ENCODE assay signal across 9 cellular contexts in the genomic region with DNA sequence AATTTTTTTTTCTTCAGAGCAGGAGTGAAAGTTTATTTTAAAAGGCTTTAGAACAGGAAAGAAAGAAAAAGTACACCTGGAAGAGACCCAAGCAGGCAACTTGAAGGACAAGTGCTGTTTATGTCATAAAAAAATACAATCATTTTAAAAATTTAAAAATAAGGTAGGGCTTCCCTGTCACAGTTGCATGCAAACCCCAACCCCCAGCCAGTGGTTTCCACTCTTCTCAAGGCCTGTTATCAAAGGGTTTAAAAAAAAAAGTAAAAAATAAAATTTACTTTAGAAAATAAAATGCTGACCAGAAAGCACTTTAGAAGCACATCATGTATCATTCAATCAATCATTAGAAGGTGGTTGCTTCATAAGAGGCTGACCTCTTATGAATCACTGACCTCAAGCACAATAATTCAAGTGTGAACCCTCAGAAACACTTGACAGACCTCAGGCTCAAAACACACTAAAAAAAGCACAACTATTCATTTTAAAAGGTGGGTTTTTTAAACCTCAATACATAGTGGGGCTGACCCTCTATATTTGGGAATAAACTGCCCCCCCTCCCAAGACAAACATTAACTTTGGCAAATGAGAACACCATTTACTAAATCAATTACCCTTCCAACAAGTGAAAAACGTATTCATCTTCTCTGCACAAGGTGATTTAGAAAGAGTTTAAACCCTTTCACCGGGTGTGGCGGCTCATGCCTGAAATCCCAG. TPM values are rescaled to one million over a fixed set of nuclear protein-coding genes. Genes with fewer than 3 reads are reported as not detected.
A peak's percentile ranks its signal among the peaks of the same experiment; 100 is the strongest.
DNase-seq lines count a peak whose midpoint lies in the region; ATAC-seq and TF ChIP-seq lines count a peak whose summit lies in the region.
"Had no signal": no experiment of that assay in that cellular context is flagged by ENCODE, and none has a peak within 500 bp of the region (broad histone marks: within the 10 kb centered on the region; RNA-seq: fewer than 3 reads in every experiment).

No MANE protein-coding gene starts in this region.

- H3K4me3 ChIP-seq in GM23338: no peak overlapping the region
- H3K4me3 ChIP-seq in SU-DHL-6 (ENCODE audit: insufficient read depth, low read length, poor library complexity, severe bottlenecking): no peak overlapping the region
- no peak overlapping the region for H3K4me3 ChIP-seq in mucosa of descending colon
- no peak overlapping the region for H3K4me3 ChIP-seq in MM.1S (ENCODE audit: low read length)

- H3K4me2 ChIP-seq in GM23338: no peak overlapping the region
- H3K4me2 ChIP-seq in SU-DHL-6 (ENCODE audit: low read depth, low read length, poor library complexity, severe bottlenecking): peak overlapping the region; percentile 33
- H3K4me2 ChIP-seq in MM.1S (ENCODE audit: low read depth, low read length): no peak overlapping the region

- H3K36me3 Mint-ChIP-seq in CD14-positive monocyte (peaks cover 0 to 18% of the 10 kb centered on the region in 2 donors), GM23338 (ENCODE audit: low read depth) (no peaks in the 10 kb centered on the region; the same call in 2 of the 3 replicates)

- peak overlapping the region; percentile 48; the same call in 1 of the 2 replicates for H3K27ac ChIP-seq in GM23338 (ENCODE audit: low read depth)
- peak overlapping the region; percentile 62 for H3K27ac ChIP-seq in SU-DHL-6 (ENCODE audit: low read depth, low read length)
- H3K27ac ChIP-seq in MM.1S (ENCODE audit: low read length): no peak overlapping the region

- H3K4me1 ChIP-seq in GM23338 (ENCODE audit: insufficient read depth) (no peaks in the 10 kb centered on the region), mucosa of descending colon (ENCODE audit: low read depth) (peaks cover 11% of the 10 kb centered on the region), MM.1S (ENCODE audit: low read length) (no peaks in the 10 kb centered on the region)

- H3K79me2 ChIP-seq in GM23338 (replicated peaks; ENCODE audit: insufficient read depth) (peaks cover 97% of the 10 kb centered on the region), SU-DHL-6 (ENCODE audit: insufficient read depth, low read length) (peaks cover 87% of the 10 kb centered on the region), MM.1S (ENCODE audit: low read length) (peaks cover 89% of the 10 kb centered on the region)

- H3K9me3 ChIP-seq in SU-DHL-6 (ENCODE audit: insufficient read depth, low read length): no peaks in the 10 kb centered on the region
- no peaks in the 10 kb centered on the region for H3K9me3 ChIP-seq in mucosa of descending colon
- H3K9me3 ChIP-seq in MM.1S (replicated peaks; ENCODE audit: insufficient read depth, low read length): no peaks in the 10 kb centered on the region

- H3K9ac ChIP-seq in SU-DHL-6 (ENCODE audit: low read length): no peak overlapping the region; the same call in 1 of the 2 replicates
- H3K9ac ChIP-seq in MM.1S (ENCODE audit: low read length): no peak overlapping the region

- no peaks in the 10 kb centered on the region for H3K27me3 ChIP-seq in GM23338 (ENCODE audit: insufficient read depth)
- H3K27me3 ChIP-seq in SU-DHL-6 (ENCODE audit: low read length): no peaks in the 10 kb centered on the region
- H3K27me3 ChIP-seq in MM.1S (replicated peaks; ENCODE audit: insufficient read depth, low read length): no peaks in the 10 kb centered on the region

- H3K4me3 Mint-ChIP-seq in CD14-positive monocyte: no peak overlapping the region
- no peak overlapping the region for H3K4me3 Mint-ChIP-seq in GM23338

- H4K20me1 ChIP-seq in GM23338 (replicated peaks; ENCODE audit: insufficient read depth): peaks cover 40% of the 10 kb centered on the region
- H4K20me1 ChIP-seq in SU-DHL-6 (ENCODE audit: low read depth, low read length): peaks cover 5% of the 10 kb centered on the region; the same call in 1 of the 2 replicates
- no peaks in the 10 kb centered on the region for H4K20me1 ChIP-seq in MM.1S (ENCODE audit: insufficient read depth, low read length)

- DNase-seq in CD14-positive monocyte (ENCODE audit: low spot score): no peak
- DNase-seq in GM23338 (ENCODE audit: low spot score): no peak
- no peak for DNase-seq in mucosa of descending colon
- no peak for DNase-seq in NK-92 (lab: John Stamatoyannopoulos, UW; ENCODE audit: unreplicated experiment)
- no peak for DNase-seq in MM.1S
- DNase-seq: amygdala had no signal

- H3F3A ChIP-seq in GM23338 (replicated peaks; ENCODE audit: low read depth) (no peaks in the 10 kb centered on the region), SU-DHL-6 (ENCODE audit: insufficient read depth) (peaks cover 29% of the 10 kb centered on the region), MM.1S (ENCODE audit: insufficient read depth, low read length) (no peaks in the 10 kb centered on the region)

- H3K4me1 Mint-ChIP-seq in CD14-positive monocyte (peaks cover 14% of the 10 kb centered on the region), GM23338 (no peaks in the 10 kb centered on the region)

- no peaks in the 10 kb centered on the region for H3K9me3 Mint-ChIP-seq in CD14-positive monocyte
- H3K9me3 Mint-ChIP-seq in GM23338: no peaks in the 10 kb centered on the region

- no peaks in the 10 kb centered on the region for H3K36me3 ChIP-seq in GM23338 (ENCODE audit: insufficient read depth)
- H3K36me3 ChIP-seq in SU-DHL-6 (ENCODE audit: low read length): no peaks in the 10 kb centered on the region
- no peaks in the 10 kb centered on the region for H3K36me3 ChIP-seq in mucosa of descending colon (ENCODE audit: low read depth)
- H3K36me3 ChIP-seq in MM.1S (replicated peaks; ENCODE audit: insufficient read depth, low read length): no peaks in the 10 kb centered on the region

- H3K9me2 ChIP-seq in GM23338 (ENCODE audit: insufficient read depth) (no peaks in the 10 kb centered on the region), SU-DHL-6 (replicated peaks; ENCODE audit: insufficient read depth, low read length) (no peaks in the 10 kb centered on the region), MM.1S (replicated peaks; ENCODE audit: insufficient read depth, low read length) (no peaks in the 10 kb centered on the region)

- H3K27me3 Mint-ChIP-seq in CD14-positive monocyte (ENCODE audit: low read depth in 3 of 3) (no peaks in the 10 kb centered on the region), GM23338 (ENCODE audit: insufficient read depth, low read depth, poor library complexity) (peaks cover 3% of the 10 kb centered on the region)

- H2AFZ ChIP-seq in GM23338: no peak overlapping the region
- no peak overlapping the region for H2AFZ ChIP-seq in SU-DHL-6 (ENCODE audit: low read depth, low read length, severe bottlenecking)
- no peak overlapping the region for H2AFZ ChIP-seq in MM.1S (ENCODE audit: low read length)

- ATAC-seq in GM23338 (no peak), mucosa of descending colon (peak; percentile 38), HG02884 (IDR thresholded peaks at IDR 0.05; ENCODE audit: unreplicated experiment) (no peak), GM19324 (IDR thresholded peaks at IDR 0.05; ENCODE audit: low FRiP score, unreplicated experiment) (no peak)

- peak overlapping the region in 4 of 7 donors; percentile 12 to 63 (median 56) for H3K27ac Mint-ChIP-seq in CD14-positive monocyte
- no peak overlapping the region for H3K27ac Mint-ChIP-seq in GM23338

- intact Hi-C loops in CD14-positive monocyte (cut with micrococcal nuclease): no loop called here
- intact Hi-C loops in mucosa of descending colon (cut with DNase I, micrococcal nuclease): no loop called here

- TF ChIP-seq CTCF in CD14-positive monocyte (IDR thresholded peaks at IDR 0.05) (no peak), GM23338 (conservative IDR thresholded peaks at IDR 0.05; ENCODE audit: low read depth in 2 of 2) (no peak), SU-DHL-6 (IDR thresholded peaks at IDR 0.05; ENCODE audit: insufficient read depth, low read length, poor library complexity, severe bottlenecking) (no peak), mucosa of descending colon (IDR thresholded peaks at IDR 0.05) (no peak), MM.1S (IDR thresholded peaks at IDR 0.05; ENCODE audit: low read length) (no peak)

TF ChIP-seq in GM23338, 12 proteins besides CTCF, POLR2A, EP300 and RAD21 (continues in another document):
- TF ChIP-seq, protein P1, sequence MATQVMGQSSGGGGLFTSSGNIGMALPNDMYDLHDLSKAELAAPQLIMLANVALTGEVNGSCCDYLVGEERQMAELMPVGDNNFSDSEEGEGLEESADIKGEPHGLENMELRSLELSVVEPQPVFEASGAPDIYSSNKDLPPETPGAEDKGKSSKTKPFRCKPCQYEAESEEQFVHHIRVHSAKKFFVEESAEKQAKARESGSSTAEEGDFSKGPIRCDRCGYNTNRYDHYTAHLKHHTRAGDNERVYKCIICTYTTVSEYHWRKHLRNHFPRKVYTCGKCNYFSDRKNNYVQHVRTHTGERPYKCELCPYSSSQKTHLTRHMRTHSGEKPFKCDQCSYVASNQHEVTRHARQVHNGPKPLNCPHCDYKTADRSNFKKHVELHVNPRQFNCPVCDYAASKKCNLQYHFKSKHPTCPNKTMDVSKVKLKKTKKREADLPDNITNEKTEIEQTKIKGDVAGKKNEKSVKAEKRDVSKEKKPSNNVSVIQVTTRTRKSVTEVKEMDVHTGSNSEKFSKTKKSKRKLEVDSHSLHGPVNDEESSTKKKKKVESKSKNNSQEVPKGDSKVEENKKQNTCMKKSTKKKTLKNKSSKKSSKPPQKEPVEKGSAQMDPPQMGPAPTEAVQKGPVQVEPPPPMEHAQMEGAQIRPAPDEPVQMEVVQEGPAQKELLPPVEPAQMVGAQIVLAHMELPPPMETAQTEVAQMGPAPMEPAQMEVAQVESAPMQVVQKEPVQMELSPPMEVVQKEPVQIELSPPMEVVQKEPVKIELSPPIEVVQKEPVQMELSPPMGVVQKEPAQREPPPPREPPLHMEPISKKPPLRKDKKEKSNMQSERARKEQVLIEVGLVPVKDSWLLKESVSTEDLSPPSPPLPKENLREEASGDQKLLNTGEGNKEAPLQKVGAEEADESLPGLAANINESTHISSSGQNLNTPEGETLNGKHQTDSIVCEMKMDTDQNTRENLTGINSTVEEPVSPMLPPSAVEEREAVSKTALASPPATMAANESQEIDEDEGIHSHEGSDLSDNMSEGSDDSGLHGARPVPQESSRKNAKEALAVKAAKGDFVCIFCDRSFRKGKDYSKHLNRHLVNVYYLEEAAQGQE (IDR thresholded peaks at IDR 0.05; ENCODE audit: unreplicated experiment): no peak
- TF ChIP-seq EZH2 (IDR thresholded peaks at IDR 0.05; ENCODE audit: low read depth, unreplicated experiment) (no peak), POLR2AphosphoS5 (IDR thresholded peaks at IDR 0.05; ENCODE audit: low read depth) (no peak), STAT1 (IDR thresholded peaks at IDR 0.05; ENCODE audit: unreplicated experiment) (no peak), NANOG (IDR thresholded peaks at IDR 0.05; ENCODE audit: borderline replicate concordance) (no peak), JUNB (IDR thresholded peaks at IDR 0.05; ENCODE audit: unreplicated experiment) (no peak), EZH2phosphoT487 (IDR thresholded peaks at IDR 0.05; ENCODE audit: unreplicated experiment) (no peak)

RNA-seq across cellular contexts. Expression of gene ILRUN, which starts 15.6 kb away (rescaled TPM):
- polyA plus RNA-seq in CD14-positive monocyte (1 to 10 TPM; 6.2 to 6.5 TPM), GM23338 (2016; fragmentation: Nextera tagmentation; extraction: Ambion mirVana) (17.6 and 19.2 TPM in 2 replicates)
- total RNA-seq in GM23338 (2014; rRNA removed; shearing (Covaris generic)): 76.4 and 80.1 TPM in 2 replicates
- total RNA-seq in mucosa of descending colon: 10 to 100 TPM; 45.1 to 87.6 (median 51.1) TPM
